Comparison of ENCODE assay signal across 8 cellular contexts in the genomic region with DNA sequence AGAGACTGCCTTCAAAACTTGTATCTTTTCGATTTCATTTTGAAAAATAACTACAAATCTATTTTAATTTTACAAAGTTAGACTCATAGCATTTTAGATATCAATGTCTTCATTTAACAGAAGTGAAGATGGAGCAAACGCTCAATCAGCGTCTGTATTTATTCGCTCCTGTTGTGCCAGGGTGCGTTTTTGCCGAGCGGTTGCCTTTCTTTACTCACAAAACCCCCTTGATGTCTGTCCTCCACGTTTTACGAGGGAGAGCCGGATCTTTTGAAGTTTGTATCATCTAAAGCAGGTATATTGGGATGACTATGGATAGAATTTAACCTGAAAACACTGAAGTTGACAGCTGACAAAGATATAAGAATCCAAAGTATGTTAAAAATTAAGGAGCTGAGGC. TPM values are rescaled to one million over a fixed set of nuclear protein-coding genes. Genes with fewer than 3 reads are reported as not detected.
DNase-seq lines count a peak whose midpoint lies in the region; ATAC-seq and TF ChIP-seq lines count a peak whose summit lies in the region.

No MANE protein-coding gene starts in this region.

- H2AFZ ChIP-seq in Karpas-422 (ENCODE audit: low read length): peak overlapping the region; percentile 89; the same call in 1 of the 2 replicates

- H3K4me3 ChIP-seq in BJ (ENCODE audit: low read depth, low read length) (peak overlapping the region; percentile 71), Karpas-422 (ENCODE audit: low read length) (peak overlapping the region; percentile 64)
- H3K4me3 ChIP-seq in naive thymus-derived CD4-positive, alpha-beta T cell (ENCODE audit: low read length): peak overlapping the region; percentile 34

- H3K4me2 ChIP-seq in Karpas-422 (ENCODE audit: low read depth, low read length, poor library complexity, severe bottlenecking): peak overlapping the region; percentile 76

- H3K79me2 ChIP-seq in Karpas-422 (ENCODE audit: low read length): no peaks in the 10 kb centered on the region

- no peaks in the 10 kb centered on the region for H3K27me3 Mint-ChIP-seq in chondrocyte (ENCODE audit: low read depth)
- no peaks in the 10 kb centered on the region for H3K27me3 Mint-ChIP-seq in naive thymus-derived CD4-positive, alpha-beta T cell

- no peak overlapping the region for H3K27ac Mint-ChIP-seq in chondrocyte (ENCODE audit: unreplicated experiment)
- peak overlapping the region; percentile 24 to 96 (median 76) for H3K27ac Mint-ChIP-seq in naive thymus-derived CD4-positive, alpha-beta T cell

- H3K4me1 ChIP-seq in Karpas-422 (ENCODE audit: low read length): peaks cover 24% of the 10 kb centered on the region
- peaks cover 11 to 34% of the 10 kb centered on the region in 2 donors for H3K4me1 ChIP-seq in naive thymus-derived CD4-positive, alpha-beta T cell (ENCODE audit: control insufficient read depth in 2 of 2, insufficient read depth in 2 of 2, low read length in 2 of 2)

- POLR2A ChIA-PET in BJ (lab: Charles Lee): no interaction called here
- POLR2A ChIA-PET in naive thymus-derived CD4-positive, alpha-beta T cell (lab: Charles Lee): interaction anchor here (0.9 to 1.9 kb wide), 4 partner anchors 11 to 172 kb away, joined by 3 to 6 read pairs (median 4); a partner anchor contains a TSS

- H3K36me3 ChIP-seq in BJ (ENCODE audit: control insufficient read depth, insufficient read depth, low read length) (peaks cover 1% of the 10 kb centered on the region; the same call in 1 of the 2 replicates), Karpas-422 (ENCODE audit: insufficient read depth, low read length) (no peaks in the 10 kb centered on the region)
- H3K36me3 ChIP-seq in naive thymus-derived CD4-positive, alpha-beta T cell (ENCODE audit: control insufficient read depth in 2 of 3, insufficient read depth in 3 of 3, low read length in 3 of 3): no peaks in the 10 kb centered on the region

- H3K4me3 Mint-ChIP-seq in chondrocyte (ENCODE audit: unreplicated experiment): peak overlapping the region; percentile 81
- H3K4me3 Mint-ChIP-seq in naive thymus-derived CD4-positive, alpha-beta T cell: peak overlapping the region; percentile 88 to 98 (median 94)

- H3K36me3 Mint-ChIP-seq in chondrocyte (ENCODE audit: low read depth): peaks cover 5% of the 10 kb centered on the region
- peaks cover 0 to 24% (median 0%) of the 10 kb centered on the region in 5 donors for H3K36me3 Mint-ChIP-seq in naive thymus-derived CD4-positive, alpha-beta T cell

- ATAC-seq in naive thymus-derived CD4-positive, alpha-beta T cell: no peak
- ATAC-seq in GM18861 (IDR thresholded peaks at IDR 0.05; ENCODE audit: unreplicated experiment): no peak

- no peaks in the 10 kb centered on the region for H4K20me1 ChIP-seq in Karpas-422 (ENCODE audit: insufficient read depth, low read depth, low read length)

- DNase-seq in BJ (ENCODE audit: low read depth): no peak
- no peak for DNase-seq in Karpas-422
- no peak for DNase-seq in chondrocyte (ENCODE audit: low spot score)
- DNase-seq in naive thymus-derived CD4-positive, alpha-beta T cell: peak in 1 of 9 donors; percentile 0
- no peak for DNase-seq in globus pallidus (ENCODE audit: low spot score)
- DNase-seq in DMS79 (lab: John Stamatoyannopoulos, UW): no peak
- DNase-seq in NCI-H2081 treated with DMSO at 0.1 percent for 48 hours (lab: John Stamatoyannopoulos, UW): no peak

- CTCF ChIA-PET in BJ (lab: Yijun Ruan, JAX): no interaction called here
- CTCF ChIA-PET in naive thymus-derived CD4-positive, alpha-beta T cell (lab: Charles Lee): no interaction called here

- no peak overlapping the region for H3K27ac ChIP-seq in Karpas-422 (ENCODE audit: low read length)
- H3K27ac ChIP-seq in naive thymus-derived CD4-positive, alpha-beta T cell (ENCODE audit: low read depth, low read length): peak overlapping the region; percentile 61

- intact Hi-C loops in naive thymus-derived CD4-positive, alpha-beta T cell (cut with micrococcal nuclease): loop anchor here (1.0 to 5.0 kb wide), 12 partner anchors 11 to 608 kb away; a partner anchor contains a TSS

- peaks cover 26% of the 10 kb centered on the region for H3K4me1 Mint-ChIP-seq in chondrocyte (ENCODE audit: low read depth)
- H3K4me1 Mint-ChIP-seq in naive thymus-derived CD4-positive, alpha-beta T cell: peaks cover 30 to 75% (median 50%) of the 10 kb centered on the region in 7 donors

- H3K9me3 ChIP-seq in Karpas-422 (ENCODE audit: low read length): no peaks in the 10 kb centered on the region
- no peaks in the 10 kb centered on the region for H3K9me3 ChIP-seq in naive thymus-derived CD4-positive, alpha-beta T cell (ENCODE audit: control insufficient read depth in 2 of 3, low read length in 3 of 3)

- no peaks in the 10 kb centered on the region for H3K9me2 ChIP-seq in Karpas-422 (replicated peaks; ENCODE audit: insufficient read depth, low read length)

- peak overlapping the region; percentile 63 for H3K9ac ChIP-seq in Karpas-422 (ENCODE audit: low read length)

- no peaks in the 10 kb centered on the region for H3K27me3 ChIP-seq in BJ (ENCODE audit: control insufficient read depth, insufficient read depth, low read length)
- no peaks in the 10 kb centered on the region for H3K27me3 ChIP-seq in Karpas-422 (ENCODE audit: low read length)
- no peaks in the 10 kb centered on the region for H3K27me3 ChIP-seq in naive thymus-derived CD4-positive, alpha-beta T cell (ENCODE audit: control insufficient read depth in 2 of 2, insufficient read depth in 2 of 2, low read length in 2 of 2)

- no peak for TF ChIP-seq CTCF in BJ (IDR thresholded peaks at IDR 0.05; ENCODE audit: insufficient read depth, low read depth, low read length)
- no peak for TF ChIP-seq CTCF in chondrocyte (IDR thresholded peaks at IDR 0.05)

- H3K9me3 Mint-ChIP-seq in chondrocyte (ENCODE audit: low read depth): no peaks in the 10 kb centered on the region
- H3K9me3 Mint-ChIP-seq in naive thymus-derived CD4-positive, alpha-beta T cell: no peaks in the 10 kb centered on the region

RNA-seq across cellular contexts. Expression of a gene that starts 44.6 kb away (rescaled TPM):
- polyA plus RNA-seq in BJ (2011; rRNA removed): 11.6 and 26.4 TPM in 2 replicates
- 6.2 and 6.7 TPM in 2 replicates for polyA minus RNA-seq in BJ (2011; rRNA and poly(A)+ RNA removed)
- total RNA-seq in Karpas-422 (2014; rRNA removed; shearing (Covaris generic); ENCODE audit: low replicate concordance): 40.0 and 47.9 TPM in 2 replicates
- total RNA-seq in chondrocyte: 21.0 to 22.7 TPM (median 21.5 TPM) in 3 replicates
- 10 to 100 TPM in 3 of 5 experiments, 1 to 10 TPM in 2; 7.6 to 35.7 (median 19.5) TPM for total RNA-seq in naive thymus-derived CD4-positive, alpha-beta T cell
- polyA plus RNA-seq in naive thymus-derived CD4-positive, alpha-beta T cell: 10 to 100 TPM; 46.4 to 53.6 TPM
